17 cellular contexts compared by ENCODE assay signal in genomic region chr9:136346157-136346481, GRCh38. TPM values are rescaled to one million over a fixed set of nuclear protein-coding genes. Genes with fewer than 3 reads are reported as not detected.
DNase-seq lines count a peak whose midpoint lies in the region; ATAC-seq and TF ChIP-seq lines count a peak whose summit lies in the region.
"Had no signal": no experiment of that assay in that cellular context is flagged by ENCODE, and none has a peak within 500 bp of the region (broad histone marks: within the 10 kb centered on the region; RNA-seq: fewer than 3 reads in every experiment).

No MANE protein-coding gene starts in this region.

- no peak for ATAC-seq in gastroesophageal sphincter
- no peak for ATAC-seq in HG03025 (IDR thresholded peaks at IDR 0.05; ENCODE audit: low FRiP score, unreplicated experiment)
- ATAC-seq: natural killer cell had no signal

- H3K79me2 ChIP-seq in GM23248 (ENCODE audit: insufficient read depth), result no peaks in the 10 kb centered on the region

- no peaks in the 10 kb centered on the region for H3K4me1 Mint-ChIP-seq in activated T-helper 1 cell treated with anti-CD3 and anti-CD28 coated beads, Interleukin-12 subunit alpha, Interleukin-12 subunit beta, Interleukin-2, Interleukin-4 antibody, amounts not matched to agents 30 ng/mL and 10 ng/mL and 1 ng/mL, durations not matched to agents 14 hours and 24 hours and 36 hours (ENCODE audit: low read depth)
- H3K4me1 Mint-ChIP-seq: activated naive CD8-positive, alpha-beta T cell treated with anti-CD3 and anti-CD28 coated beads for 36 hours; natural killer cell had no signal

- H3K27me3 ChIP-seq in GM23248 (replicated peaks; ENCODE audit: insufficient read depth) (no peaks in the 10 kb centered on the region), SJCRH30 (no peaks in the 10 kb centered on the region), gastroesophageal sphincter (no peaks in the 10 kb centered on the region), spleen (replicated peaks in 1 of 7) (no peaks in the 10 kb centered on the region)

- in situ Hi-C loops in GM23248 (cut with MboI), result no loop called here

- H3K27me3 Mint-ChIP-seq in activated T-helper 1 cell treated with anti-CD3 and anti-CD28 coated beads, Interleukin-12 subunit alpha, Interleukin-12 subunit beta, Interleukin-2, Interleukin-4 antibody, amounts not matched to agents 30 ng/mL and 10 ng/mL and 1 ng/mL, durations not matched to agents 14 hours and 24 hours and 36 hours (ENCODE audit: insufficient read depth), result no peaks in the 10 kb centered on the region
- H3K27me3 Mint-ChIP-seq: activated naive CD8-positive, alpha-beta T cell treated with anti-CD3 and anti-CD28 coated beads for 36 hours had no signal

- peaks cover 8% of the 10 kb centered on the region; the same call in 1 of the 2 replicates for H3F3A ChIP-seq in GM23248 (ENCODE audit: insufficient read depth)

- intact Hi-C loops in spleen (cut with DNase I; ENCODE audit: low total_unique reads), result no loop called here
- intact Hi-C loops in activated T-helper 1 cell treated with anti-CD3 and anti-CD28 coated beads, Interleukin-12 subunit alpha, Interleukin-12 subunit beta, Interleukin-2, Interleukin-4 antibody, amounts not matched to agents 30 ng/mL and 10 ng/mL and 1 ng/mL, durations not matched to agents 14 hours and 24 hours and 36 hours (cut with micrococcal nuclease), result no loop called here

- peaks cover 19% of the 10 kb centered on the region for H3K4me1 ChIP-seq in GM23248 (ENCODE audit: insufficient read depth)
- H3K4me1 ChIP-seq in SJCRH30, result peaks cover 43% of the 10 kb centered on the region
- H3K4me1 ChIP-seq in gastroesophageal sphincter, result peaks cover 0 to 48% (median 16%) of the 10 kb centered on the region in 3 donors
- H3K4me1 ChIP-seq in spleen, result peaks cover 18 to 69% (median 54%) of the 10 kb centered on the region in 6 donors

- no peak for TF ChIP-seq EP300 in gastroesophageal sphincter (IDR thresholded peaks at IDR 0.05)

- H2AFZ ChIP-seq in GM23248, result no peak overlapping the region; the same call in 1 of the 2 replicates

- H3K9me2 ChIP-seq in GM23248 (ENCODE audit: insufficient read depth), result no peaks in the 10 kb centered on the region

- H3K4me2 ChIP-seq in GM23248 (ENCODE audit: unreplicated experiment), result peak overlapping the region; percentile 40

- 39 to 40% methylated on average over 7 to 10 of the region's 10 CpGs for WGBS in GM23248 (ENCODE audit: low coverage in 1 of 2, low lambda C conversion rate in 2 of 2, missing lambda C conversion rate in 2 of 2), 2 experiments
- no CpG with 5 or more reads among the region's 10 CpGs for WGBS in gastroesophageal sphincter (ENCODE audit: low coverage in 1 of 2), 2 donors
- 42 to 78% (median 76%) methylated on average over 4 to 10 of the region's 10 CpGs for WGBS in spleen, 5 donors

- H3K36me3 ChIP-seq in GM23248 (ENCODE audit: low read depth) (no peaks in the 10 kb centered on the region), SJCRH30 (no peaks in the 10 kb centered on the region), gastroesophageal sphincter (peaks cover 0 to 23% of the 10 kb centered on the region in 2 donors), spleen (peaks cover 0 to 9% (median 0%) of the 10 kb centered on the region in 6 donors)

- TF ChIP-seq CTCF in gastroesophageal sphincter (IDR thresholded peaks at IDR 0.05) (no peak), spleen (IDR thresholded peaks at IDR 0.05 in 8 of 11, conservative IDR thresholded peaks at IDR 0.05 in 3 of 11) (no peak)

- H3K27ac Mint-ChIP-seq in activated T-helper 1 cell treated with anti-CD3 and anti-CD28 coated beads, Interleukin-12 subunit alpha, Interleukin-12 subunit beta, Interleukin-2, Interleukin-4 antibody, amounts not matched to agents 30 ng/mL and 10 ng/mL and 1 ng/mL, durations not matched to agents 14 hours and 24 hours and 36 hours, result no peak overlapping the region
- H3K27ac Mint-ChIP-seq: activated naive CD8-positive, alpha-beta T cell treated with anti-CD3 and anti-CD28 coated beads for 36 hours; natural killer cell; T-helper 1 cell treated with Interleukin-12 subunit alpha and Interleukin-12 subunit beta and Interleukin-4 antibody, amounts not matched to agents 30 μg/mL and 1 μg/mL, for 36 hours had no signal

- TF ChIP-seq POLR2A in gastroesophageal sphincter (IDR thresholded peaks at IDR 0.05) (no peak), spleen (IDR thresholded peaks at IDR 0.05) (no peak)

- no peak overlapping the region for H3K4me3 Mint-ChIP-seq in activated T-helper 1 cell treated with anti-CD3 and anti-CD28 coated beads, Interleukin-12 subunit alpha, Interleukin-12 subunit beta, Interleukin-2, Interleukin-4 antibody, amounts not matched to agents 30 ng/mL and 10 ng/mL and 1 ng/mL, durations not matched to agents 14 hours and 24 hours and 36 hours
- H3K4me3 Mint-ChIP-seq: activated naive CD8-positive, alpha-beta T cell treated with anti-CD3 and anti-CD28 coated beads for 36 hours; natural killer cell; T-helper 1 cell treated with Interleukin-12 subunit alpha and Interleukin-12 subunit beta and Interleukin-4 antibody, amounts not matched to agents 30 μg/mL and 1 μg/mL, for 36 hours had no signal

- DNase-seq in GM23248 (no peak), SJCRH30 (no peak), spleen (no peak), HPDE6-E6E7 (ENCODE audit: extremely low spot score) (no peak)
- DNase-seq in activated T-helper 1 cell treated with anti-CD3 and anti-CD28 coated beads, Interleukin-12 subunit alpha, Interleukin-12 subunit beta, Interleukin-2, Interleukin-4 antibody, amounts not matched to agents 30 ng/mL and 10 ng/mL and 1 ng/mL, durations not matched to agents 14 hours and 24 hours and 36 hours (ENCODE audit: low spot score), result no peak
- DNase-seq in activated T-cell treated with anti-CD3 and anti-CD28 coated beads, Interleukin-2, amount 50 U/mL, for 1 hour, result no peak
- DNase-seq: activated naive CD8-positive, alpha-beta T cell treated with anti-CD3 and anti-CD28 coated beads for 36 hours; cerebellar nuclear complex; natural killer cell; NCI-H187; NCI-H524 treated with DMSO at 0.1 percent for 48 hours; stimulated activated CD4-positive, alpha-beta T cell treated with anti-CD3 and anti-CD28 coated beads, Interleukin-4, amount 100 ng/mL, for 1 hour had no signal

- H3K9me3 Mint-ChIP-seq in activated T-helper 1 cell treated with anti-CD3 and anti-CD28 coated beads, Interleukin-12 subunit alpha, Interleukin-12 subunit beta, Interleukin-2, Interleukin-4 antibody, amounts not matched to agents 30 ng/mL and 10 ng/mL and 1 ng/mL, durations not matched to agents 14 hours and 24 hours and 36 hours, result no peaks in the 10 kb centered on the region
- H3K9me3 Mint-ChIP-seq: activated naive CD8-positive, alpha-beta T cell treated with anti-CD3 and anti-CD28 coated beads for 36 hours; natural killer cell; T-helper 1 cell treated with Interleukin-12 subunit alpha and Interleukin-12 subunit beta and Interleukin-4 antibody, amounts not matched to agents 30 μg/mL and 1 μg/mL, for 36 hours had no signal

- H3K27ac ChIP-seq in GM23248 (peak overlapping the region; percentile 69), SJCRH30 (no peak overlapping the region; the same call in 1 of the 2 replicates), gastroesophageal sphincter (peak overlapping the region in 3 of 4 donors; percentile 50 to 71 (median 58)), spleen (peak overlapping the region; percentile 19 to 83 (median 76))
- H3K27ac ChIP-seq: epithelial cell of prostate had no signal

- H3K4me3 ChIP-seq in GM23248 (peak overlapping the region; percentile 32), SJCRH30 (peak overlapping the region; percentile 3), gastroesophageal sphincter (peak overlapping the region in 1 of 2 donors; percentile 20), spleen (peak overlapping the region in 3 of 8 donors; percentile 25 to 54 (median 37))

- no peaks in the 10 kb centered on the region for H4K20me1 ChIP-seq in GM23248 (ENCODE audit: insufficient read depth)

- H3K9ac ChIP-seq in GM23248, result peak overlapping the region; percentile 57

- H3K9me3 ChIP-seq in GM23248 (ENCODE audit: low read depth) (no peaks in the 10 kb centered on the region), SJCRH30 (replicated peaks) (no peaks in the 10 kb centered on the region), gastroesophageal sphincter (no peaks in the 10 kb centered on the region), spleen (no peaks in the 10 kb centered on the region)

- H3K36me3 Mint-ChIP-seq in activated T-helper 1 cell treated with anti-CD3 and anti-CD28 coated beads, Interleukin-12 subunit alpha, Interleukin-12 subunit beta, Interleukin-2, Interleukin-4 antibody, amounts not matched to agents 30 ng/mL and 10 ng/mL and 1 ng/mL, durations not matched to agents 14 hours and 24 hours and 36 hours (ENCODE audit: low read depth), result no peaks in the 10 kb centered on the region
- H3K36me3 Mint-ChIP-seq: activated naive CD8-positive, alpha-beta T cell treated with anti-CD3 and anti-CD28 coated beads for 36 hours; natural killer cell had no signal

RNA-seq across cellular contexts. Expression of gene DNLZ, which starts 17.4 kb away (rescaled TPM):
- 12.3 and 49.8 TPM in 2 replicates for total RNA-seq in GM23248 (2014; rRNA removed; shearing (Covaris generic))
- polyA plus RNA-seq in GM23248 (2016; fragmentation: Nextera tagmentation; extraction: Ambion mirVana) (25.9 and 27.1 TPM in 2 replicates), spleen (10 to 100 TPM; 20.5 to 24.0 (median 22.0) TPM)
- 17.0 and 19.4 TPM in 2 replicates for total RNA-seq in SJCRH30 (2014; rRNA removed; shearing (Covaris generic))
- total RNA-seq in gastroesophageal sphincter (10 to 100 TPM in 3 of 4 donors, 1 to 10 TPM in 1; 8.4 to 23.7 (median 15.7) TPM), spleen (10 to 100 TPM; 15.8 to 29.8 (median 22.7) TPM)
- total RNA-seq in activated T-helper 1 cell treated with anti-CD3 and anti-CD28 coated beads, Interleukin-12 subunit alpha, Interleukin-12 subunit beta, Interleukin-2, Interleukin-4 antibody, amounts not matched to agents 30 ng/mL and 10 ng/mL and 1 ng/mL, durations not matched to agents 14 hours and 24 hours and 36 hours, result 35.2 TPM in 2 replicates

RNA-seq across cellular contexts. Expression of gene GPSM1, which starts 18.8 kb away (rescaled TPM):
- total RNA-seq in GM23248 (2014; rRNA removed; shearing (Covaris generic)), result 51.6 and 57.1 TPM in 2 replicates
- polyA plus RNA-seq in GM23248 (2016; fragmentation: Nextera tagmentation; extraction: Ambion mirVana), result 12.4 and 13.7 TPM in 2 replicates
- total RNA-seq in SJCRH30 (2014; rRNA removed; shearing (Covaris generic)), result 52.5 and 57.2 TPM in 2 replicates
- 10 to 100 TPM in 3 of 4 donors, 1 to 10 TPM in 1; 10.0 to 14.9 (median 13.0) TPM for total RNA-seq in gastroesophageal sphincter
- total RNA-seq in spleen, result 10 to 100 TPM in 5 of 7 donors, 1 to 10 TPM in 2; 9.5 to 27.9 (median 14.3) TPM
- 10 to 100 TPM in 1 of 3 donors, 1 to 10 TPM in 2; 4.5 to 20.5 (median 9.3) TPM for polyA plus RNA-seq in spleen
- 18.3 and 19.1 TPM in 2 replicates for total RNA-seq in activated T-helper 1 cell treated with anti-CD3 and anti-CD28 coated beads, Interleukin-12 subunit alpha, Interleukin-12 subunit beta, Interleukin-2, Interleukin-4 antibody, amounts not matched to agents 30 ng/mL and 10 ng/mL and 1 ng/mL, durations not matched to agents 14 hours and 24 hours and 36 hours

RNA-seq across cellular contexts. Expression of gene CARD9, which starts 27.4 kb away (rescaled TPM):
- total RNA-seq in GM23248 (2014; rRNA removed; shearing (Covaris generic)), result 0.11 TPM in 1 of 2 replicates, not detected in the other
- 0.60 and 0.61 TPM in 2 replicates for polyA plus RNA-seq in GM23248 (2016; fragmentation: Nextera tagmentation; extraction: Ambion mirVana)
- total RNA-seq in SJCRH30 (2014; rRNA removed; shearing (Covaris generic)), result 8.8 and 11.8 TPM in 2 replicates
- total RNA-seq in gastroesophageal sphincter, result 1 to 10 TPM; 1.3 to 2.3 (median 1.8) TPM
- total RNA-seq in spleen, result 10 to 100 TPM; 11.6 to 25.5 (median 19.5) TPM
- 10 to 100 TPM in 2 of 3 donors, 1 to 10 TPM in 1; 5.7 to 17.3 (median 16.1) TPM for polyA plus RNA-seq in spleen
- 7.1 and 7.2 TPM in 2 replicates for total RNA-seq in activated T-helper 1 cell treated with anti-CD3 and anti-CD28 coated beads, Interleukin-12 subunit alpha, Interleukin-12 subunit beta, Interleukin-2, Interleukin-4 antibody, amounts not matched to agents 30 ng/mL and 10 ng/mL and 1 ng/mL, durations not matched to agents 14 hours and 24 hours and 36 hours

RNA-seq across cellular contexts. Expression of gene CCDC187, which starts 42.2 kb away (rescaled TPM):
- not detected in 2 replicates for total RNA-seq in GM23248 (2014; rRNA removed; shearing (Covaris generic))
- polyA plus RNA-seq in GM23248 (2016; fragmentation: Nextera tagmentation; extraction: Ambion mirVana), result not detected in 2 replicates
- 0.05 TPM in 1 of 2 replicates, not detected in the other for total RNA-seq in SJCRH30 (2014; rRNA removed; shearing (Covaris generic))
- total RNA-seq in gastroesophageal sphincter, result not detected
- under 1 TPM in 5 of 7 donors, not detected in 2; 0.03 to 0.15 (median 0.10) TPM for total RNA-seq in spleen
- under 1 TPM; 0.10 to 0.20 (median 0.13) TPM for polyA plus RNA-seq in spleen
- total RNA-seq in activated T-helper 1 cell treated with anti-CD3 and anti-CD28 coated beads, Interleukin-12 subunit alpha, Interleukin-12 subunit beta, Interleukin-2, Interleukin-4 antibody, amounts not matched to agents 30 ng/mL and 10 ng/mL and 1 ng/mL, durations not matched to agents 14 hours and 24 hours and 36 hours, result not detected in 2 replicates
- total RNA-seq: activated naive CD8-positive, alpha-beta T cell treated with anti-CD3 and anti-CD28 coated beads for 36 hours; H4 had no signal

RNA-seq across cellular contexts. Expression of gene SNAPC4, which starts 53.9 kb away (rescaled TPM):
- 5.2 and 8.2 TPM in 2 replicates for total RNA-seq in GM23248 (2014; rRNA removed; shearing (Covaris generic))
- polyA plus RNA-seq in GM23248 (2016; fragmentation: Nextera tagmentation; extraction: Ambion mirVana) (3.3 and 4.4 TPM in 2 replicates), spleen (10 to 100 TPM in 1 of 3 donors, 1 to 10 TPM in 2; 4.6 to 13.6 (median 9.4) TPM)
- 7.5 and 8.9 TPM in 2 replicates for total RNA-seq in SJCRH30 (2014; rRNA removed; shearing (Covaris generic))
- total RNA-seq in gastroesophageal sphincter (1 to 10 TPM; 3.5 to 8.4 (median 5.5) TPM), spleen (10 to 100 TPM in 4 of 7 donors, 1 to 10 TPM in 3; 6.4 to 14.5 (median 10.3) TPM)
- total RNA-seq in activated T-helper 1 cell treated with anti-CD3 and anti-CD28 coated beads, Interleukin-12 subunit alpha, Interleukin-12 subunit beta, Interleukin-2, Interleukin-4 antibody, amounts not matched to agents 30 ng/mL and 10 ng/mL and 1 ng/mL, durations not matched to agents 14 hours and 24 hours and 36 hours, result 26.7 TPM in 2 replicates
